ENCODE assay signal across 1 cellular context in genomic region chr10:75465110-75465509, GRCh38.
TF ChIP-seq lines count a peak whose summit lies in the region.

No MANE protein-coding gene starts in this region.

TF ChIP-seq in GM23338, 12 proteins besides CTCF, POLR2A, EP300 and RAD21 (continued from another document):
- no peak for TF ChIP-seq NANOG (IDR thresholded peaks at IDR 0.05; ENCODE audit: borderline replicate concordance)
- no peak for TF ChIP-seq ZNF114 (CRISPR knock-in tag; IDR thresholded peaks at IDR 0.05)
- no peak for TF ChIP-seq ZNF331 (CRISPR knock-in tag; IDR thresholded peaks at IDR 0.05; ENCODE audit: low read depth)
